9 cellular contexts compared by ENCODE assay signal in the genomic region with DNA sequence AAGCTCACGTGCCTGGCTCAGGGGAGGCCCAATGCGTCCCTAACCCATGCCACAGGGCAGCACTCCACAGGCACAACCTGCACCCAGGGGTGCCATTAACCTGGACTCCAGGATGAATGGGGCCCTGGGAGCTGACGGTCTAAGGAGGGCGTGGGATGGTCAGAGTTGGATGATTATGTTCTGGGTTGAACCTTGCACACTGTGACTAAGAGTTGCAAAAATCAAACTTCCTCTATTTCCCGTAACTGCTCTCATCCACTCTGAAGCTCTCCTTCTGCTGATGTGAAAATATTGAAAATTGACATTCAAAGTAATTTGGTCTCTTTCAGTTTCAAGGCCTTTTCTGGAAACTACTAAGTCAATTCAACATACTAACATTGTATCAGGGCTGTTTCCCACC. TPM values are rescaled to one million over a fixed set of nuclear protein-coding genes. Genes with fewer than 3 reads are reported as not detected.
DNase-seq lines count a peak whose midpoint lies in the region; ATAC-seq, FAIRE-seq and TF ChIP-seq lines count a peak whose summit lies in the region.
"Not testable (repeated sequence)": the region's sequence is repeated elsewhere in the genome, so short reads cannot be mapped to it uniquely, and the experiment has no call there.
"Had no signal": no experiment of that assay in that cellular context is flagged by ENCODE, and none has a peak within 500 bp of the region (broad histone marks: within the 10 kb centered on the region; RNA-seq: fewer than 3 reads in every experiment).

No MANE protein-coding gene starts in this region.

- not testable (repeated sequence) for H3K27me3 ChIP-seq in OCI-LY3 (ENCODE audit: low read depth, low read length); GM12878 (replicated peaks in 1 of 2; ENCODE audit: control insufficient read depth in 2 of 2, insufficient read depth in 2 of 2, low read length in 1 of 2); left lung; naive thymus-derived CD4-positive, alpha-beta T cell (ENCODE audit: control insufficient read depth in 2 of 2, insufficient read depth in 2 of 2, low read length in 2 of 2)

- H2AFZ ChIP-seq in OCI-LY3 (ENCODE audit: low read depth, low read length); GM12878 (ENCODE audit: control insufficient read depth, low read depth, low read length): not testable (repeated sequence)

- H3K27ac Mint-ChIP-seq in naive thymus-derived CD4-positive, alpha-beta T cell = not testable (repeated sequence)

- DNase-seq in GM12891 (ENCODE audit: insufficient read length, low spot score); GM12878 (ENCODE audit: low read depth, low spot score); left lung; naive thymus-derived CD4-positive, alpha-beta T cell; urothelium cell line (ENCODE audit: low spot score): not testable (repeated sequence)
- peak; percentile 23 to 77 for DNase-seq in NOMO-1 (lab: John Stamatoyannopoulos, UW; ENCODE audit: unreplicated experiment in 2 of 2)

- not testable (repeated sequence) for H3K4me3 ChIP-seq in OCI-LY3 (ENCODE audit: low read length); GM12878; left lung; naive thymus-derived CD4-positive, alpha-beta T cell (ENCODE audit: low read length)

- not testable (repeated sequence) for TF ChIP-seq CTCF in OCI-LY3 (IDR thresholded peaks at IDR 0.05; ENCODE audit: low read depth, low read length); GM12878 (IDR thresholded peaks at IDR 0.05 in 2 of 3, conservative IDR thresholded peaks at IDR 0.05 in 1 of 3; ENCODE audit: control insufficient read depth in 2 of 3, extremely low read depth in 1 of 3, insufficient read depth in 1 of 3, low read depth in 3 of 3, low read length in 3 of 3); left lung (IDR thresholded peaks at IDR 0.05)

- TF ChIP-seq POLR2A in GM12891 (IDR thresholded peaks at IDR 0.05; ENCODE audit: low read depth, low read length); GM12878 (IDR thresholded peaks at IDR 0.05; ENCODE audit: low read depth, low read length): not testable (repeated sequence)

- H4K20me1 ChIP-seq in OCI-LY3 (ENCODE audit: insufficient read depth, low read length); GM12878 (ENCODE audit: control insufficient read depth, insufficient read depth): not testable (repeated sequence)

- not testable (repeated sequence) for TF ChIP-seq RAD21 in GM12878 (IDR thresholded peaks at IDR 0.05; ENCODE audit: insufficient read depth, low read depth, low read length)

- CTCF ChIA-PET in GM12878 (lab: Yijun Ruan, JAX); naive thymus-derived CD4-positive, alpha-beta T cell (lab: Charles Lee): not testable (repeated sequence)

- intact Hi-C loops in GM12878 (cut with micrococcal nuclease; ENCODE audit: unreplicated experiment); left lung (cut with DNase I); naive thymus-derived CD4-positive, alpha-beta T cell (cut with micrococcal nuclease): not testable (repeated sequence)

- POLR2A ChIA-PET in GM12878 (lab: Charles Lee); naive thymus-derived CD4-positive, alpha-beta T cell (lab: Charles Lee): not testable (repeated sequence)

- not testable (repeated sequence) for H3K9ac ChIP-seq in OCI-LY3 (ENCODE audit: low read length); GM12878 (ENCODE audit: control insufficient read depth, insufficient read depth, low read length)

- H3K79me2 ChIP-seq in OCI-LY3 (ENCODE audit: low read length); GM12878 (ENCODE audit: control insufficient read depth, insufficient read depth, low read length): not testable (repeated sequence)

- H3K27ac ChIP-seq in OCI-LY3 (ENCODE audit: low read length); GM12878 (ENCODE audit: control insufficient read depth, insufficient read depth); naive thymus-derived CD4-positive, alpha-beta T cell (ENCODE audit: low read depth, low read length): not testable (repeated sequence)
- H3K27ac ChIP-seq in left lung = peak overlapping the region in 1 of 2 donors; percentile 48

- 0% methylated on average over 1 of the region's 5 CpGs for WGBS in GM12878 (ENCODE audit: insufficient coverage, insufficient replicate concordance, low lambda C conversion rate, missing lambda C conversion rate)

- not testable (repeated sequence) for H3K27me3 Mint-ChIP-seq in naive thymus-derived CD4-positive, alpha-beta T cell

- RAD21 ChIA-PET in GM12878 (lab: Charles Lee; ENCODE audit: unreplicated experiment) = not testable (repeated sequence)

- H3K36me3 ChIP-seq in OCI-LY3 (replicated peaks; ENCODE audit: low read depth, low read length); GM12878 (ENCODE audit: control insufficient read depth in 2 of 2, insufficient read depth in 2 of 2, low read length in 1 of 2); left lung; naive thymus-derived CD4-positive, alpha-beta T cell (ENCODE audit: control insufficient read depth in 2 of 3, insufficient read depth in 3 of 3, low read length in 3 of 3): not testable (repeated sequence)

- SMC1A ChIA-PET in GM12878 (lab: Charles Lee; ENCODE audit: uncharacterized antibody, unreplicated experiment) = not testable (repeated sequence)

- not testable (repeated sequence) for H3K4me3 Mint-ChIP-seq in naive thymus-derived CD4-positive, alpha-beta T cell

- ATAC-seq in HG02852 (IDR thresholded peaks at IDR 0.05; ENCODE audit: unreplicated experiment) = peak; percentile 61
- ATAC-seq in GM12878 = peak; percentile 65
- ATAC-seq in left lung = peak; percentile 59
- ATAC-seq in naive thymus-derived CD4-positive, alpha-beta T cell = peak; percentile 72

- in situ Hi-C loops in GM12878 (cut with MboI) = loop anchor here (10.0 kb wide), 1 partner anchor 82 kb away; no protein-coding TSS in a partner anchor

- TF ChIP-seq EP300 in GM12878 (IDR thresholded peaks at IDR 0.05; ENCODE audit: borderline replicate concordance in 1 of 2, control insufficient read depth in 1 of 2, low read depth in 2 of 2, low read length in 2 of 2) = not testable (repeated sequence)

- not testable (repeated sequence) for BruUV-seq in GM12878 (replicated peaks; lab: Mats Ljungman, UMichigan)

- not testable (repeated sequence) for H3K4me1 Mint-ChIP-seq in naive thymus-derived CD4-positive, alpha-beta T cell

- H3K36me3 Mint-ChIP-seq in naive thymus-derived CD4-positive, alpha-beta T cell = not testable (repeated sequence)

- H3K4me2 ChIP-seq in OCI-LY3 (ENCODE audit: low read length) = peak overlapping the region; percentile 28; the same call in 1 of the 2 replicates
- H3K4me2 ChIP-seq in GM12878 (ENCODE audit: control insufficient read depth, insufficient read depth) = not testable (repeated sequence)

- H3K4me1 ChIP-seq in OCI-LY3 (ENCODE audit: low read length); GM12878 (ENCODE audit: control insufficient read depth, insufficient read depth, low read length); left lung; naive thymus-derived CD4-positive, alpha-beta T cell (ENCODE audit: control insufficient read depth in 2 of 2, insufficient read depth in 2 of 2, low read length in 2 of 2): not testable (repeated sequence)

- H3K9me3 Mint-ChIP-seq in naive thymus-derived CD4-positive, alpha-beta T cell = not testable (repeated sequence)

- H3K9me3 ChIP-seq in OCI-LY3 (ENCODE audit: insufficient read depth, low read length); GM12878 (replicated peaks; ENCODE audit: control insufficient read depth, insufficient read depth, low read length); left lung; naive thymus-derived CD4-positive, alpha-beta T cell (ENCODE audit: control insufficient read depth in 2 of 3, low read length in 3 of 3): not testable (repeated sequence)

- FAIRE-seq in GM12891 (lab: Jason Lieb, UNC) = peak; percentile 81
- peak; percentile 94 for FAIRE-seq in GM12878 (lab: Jason Lieb, UNC)
- peak; percentile 98 for FAIRE-seq in urothelium cell line (lab: Jason Lieb, UNC)

RNA-seq across cellular contexts. Expression of a gene that starts 54.0 kb away (rescaled TPM):
- 0.01 TPM for polyA plus RNA-seq in GM12891 (2012; ENCODE audit: low read depth, missing spikeins)
- total RNA-seq in GM12878 (2013; cell fraction: nucleolus; rRNA removed) = 0.40 and 0.59 TPM in 2 replicates
- total RNA-seq in GM12878 (2014; rRNA removed) (not detected in 2 replicates), GM12878 (2014; rRNA removed; fragmentation: Illumina TruSeq; extraction: Trizol) (not detected in 2 replicates), GM12878 (2021) (0.05 and 0.08 TPM in 2 replicates), left lung (under 1 TPM; 0.34 to 0.70 TPM)
- polyA plus RNA-seq in GM12878 (2011; ENCODE audit: low read depth) = not detected
- polyA plus RNA-seq in GM12878 (2011; rRNA removed) (0.01 and 0.03 TPM in 2 replicates), GM12878 (2014; fragmentation: Illumina TruSeq; extraction: Trizol) (0.01 and 0.05 TPM in 2 replicates), GM12878 (2014; fragmentation: Nextera tagmentation; extraction: Ambion mirVana) (not detected), GM12878 (2014; rRNA removed) (0.03 TPM in 1 of 2 replicates, not detected in the other), GM12878 (2016; fragmentation: Nextera tagmentation; extraction: Ambion mirVana) (not detected)
- 0.03 and 0.04 TPM in 2 replicates for polyA plus RNA-seq in GM12878 (2011; cell fraction: cytosol; rRNA removed)
- polyA plus RNA-seq in GM12878 (2011; cell fraction: nucleus; rRNA removed) = 0.06 and 0.25 TPM in 2 replicates
- 0.08 TPM in 1 of 2 replicates, not detected in the other for polyA plus RNA-seq in GM12878 (2012)
- 0.07 and 0.15 TPM in 2 replicates for polyA minus RNA-seq in GM12878 (2011; rRNA and poly(A)+ RNA removed)
- polyA minus RNA-seq in GM12878 (2011; cell fraction: cytosol; rRNA and poly(A)+ RNA removed) = not detected in 2 replicates
- polyA minus RNA-seq in GM12878 (2011; cell fraction: nucleus; rRNA and poly(A)+ RNA removed) = 0.12 TPM in 1 of 2 replicates, not detected in the other
- under 1 TPM in 3 of 5 experiments, not detected in 2; 0.11 to 0.30 (median 0.16) TPM for total RNA-seq in naive thymus-derived CD4-positive, alpha-beta T cell
- not detected for polyA plus RNA-seq in naive thymus-derived CD4-positive, alpha-beta T cell
- total RNA-seq: HT-29 had no signal
